ENCODE assay signal across 18 cellular contexts in genomic region chr4:4918067-4918466, GRCh38. TPM values are rescaled to one million over a fixed set of nuclear protein-coding genes. Genes with fewer than 3 reads are reported as not detected.
DNase-seq lines count a peak whose midpoint lies in the region; ATAC-seq and TF ChIP-seq lines count a peak whose summit lies in the region.
"Had no signal": no experiment of that assay in that cellular context is flagged by ENCODE, and none has a peak within 500 bp of the region (broad histone marks: within the 10 kb centered on the region; RNA-seq: fewer than 3 reads in every experiment).

No MANE protein-coding gene starts in this region.

- H3K27me3 Mint-ChIP-seq in endodermal cell (ENCODE audit: insufficient read depth): peaks cover 50% of the 10 kb centered on the region

- CTCF ChIA-PET in HEK293 (lab: Yijun Ruan, JAX): no interaction called here

- no peak overlapping the region for H3K27ac Mint-ChIP-seq in endodermal cell
- H3K27ac Mint-ChIP-seq: B cell; CD4-positive, alpha-beta T cell; CD8-positive, alpha-beta T cell had no signal

- WGBS in endodermal cell (ENCODE audit: insufficient coverage in 1 of 2, insufficient read length in 1 of 2), 2 experiments: 74 to 81% methylated on average over 2 of the region's 2 CpGs

- TF ChIP-seq CTCF in HEK293 (tag by site-specific recombination; IDR thresholded peaks at IDR 0.05) (no peak), endodermal cell (conservative IDR thresholded peaks at IDR 0.05) (no peak)

- H3K4me3 Mint-ChIP-seq in endodermal cell: no peak overlapping the region
- H3K4me3 Mint-ChIP-seq: B cell; CD4-positive, alpha-beta T cell; CD8-positive, alpha-beta T cell had no signal

- peak; percentile 38 for DNase-seq in DMS 273 (lab: John Stamatoyannopoulos, UW; ENCODE audit: unreplicated experiment)
- DNase-seq in DMS 273 treated with DMSO at 0.1 percent for 48 hours (lab: John Stamatoyannopoulos, UW): no peak
- peak; percentile 10 for DNase-seq in endodermal cell
- DNase-seq in NOMO-1 (lab: John Stamatoyannopoulos, UW; ENCODE audit: unreplicated experiment in 2 of 2): no peak
- DNase-seq: AML-193; Caco-2; Calu3; CD4-positive, alpha-beta T cell; CD8-positive, alpha-beta T cell; DMS79 treated with DMSO at 0.1 percent for 48 hours; GF-D8 had no signal

- no peaks in the 10 kb centered on the region for H3K4me1 ChIP-seq in HEK293 (ENCODE audit: control insufficient read depth, insufficient read depth, low read length)
- H3K4me1 ChIP-seq in endodermal cell (ENCODE audit: control insufficient read depth, insufficient read depth, low read length): no peaks in the 10 kb centered on the region
- H3K4me1 ChIP-seq: A549, Caco-2 had no signal

- H3K4me3 ChIP-seq in HEK293 (ENCODE audit: low read depth, low read length) (no peak overlapping the region), endodermal cell (ENCODE audit: low read length) (no peak overlapping the region)
- H3K4me3 ChIP-seq: A549; BLaER1 treated with 17β-estradiol and CSF1 and Interleukin-3, amounts not matched to agents 10 nM and 100 nM had no signal

- no peaks in the 10 kb centered on the region for H3K36me3 ChIP-seq in HEK293 (ENCODE audit: control insufficient read depth in 2 of 2, insufficient read depth in 1 of 2, low read length in 2 of 2)
- H3K36me3 ChIP-seq in endodermal cell (ENCODE audit: control insufficient read depth, insufficient read depth, low read length): no peaks in the 10 kb centered on the region
- H3K36me3 ChIP-seq: BLaER1 treated with 17β-estradiol and CSF1 and Interleukin-3, amounts not matched to agents 10 nM and 100 nM had no signal

- H3K27ac ChIP-seq in HEK293 (ENCODE audit: extremely low read depth, low read depth, low read length) (no peak overlapping the region), endodermal cell (ENCODE audit: low read depth, low read length) (no peak overlapping the region)
- H3K27ac ChIP-seq: 22Rv1; A549; BLaER1 treated with 17β-estradiol and CSF1 and Interleukin-3, amounts not matched to agents 10 nM and 100 nM; C4-2B had no signal

- H3K36me3 Mint-ChIP-seq in endodermal cell (ENCODE audit: low read depth): no peaks in the 10 kb centered on the region
- H3K36me3 Mint-ChIP-seq: CD8-positive, alpha-beta T cell had no signal

- no peaks in the 10 kb centered on the region for H3K9me3 Mint-ChIP-seq in endodermal cell
- H3K9me3 Mint-ChIP-seq: CD4-positive, alpha-beta T cell; CD8-positive, alpha-beta T cell had no signal

- H3K9ac ChIP-seq in endodermal cell (ENCODE audit: extremely low read depth, low read length, poor library complexity, severe bottlenecking): no peak overlapping the region
- H3K9ac ChIP-seq: BLaER1 treated with 17β-estradiol and CSF1 and Interleukin-3, amounts not matched to agents 10 nM and 100 nM had no signal

- H3K27me3 ChIP-seq in endodermal cell (ENCODE audit: control insufficient read depth, insufficient read depth, low read length, poor library complexity, severe bottlenecking): peaks cover 30% of the 10 kb centered on the region
- H3K27me3 ChIP-seq: BLaER1 treated with 17β-estradiol and CSF1 and Interleukin-3, amounts not matched to agents 10 nM and 100 nM had no signal

- H3K9me3 ChIP-seq in HEK293 (ENCODE audit: control insufficient read depth, insufficient read depth, low read depth, low read length): no peaks in the 10 kb centered on the region
- H3K9me3 ChIP-seq in endodermal cell (ENCODE audit: control insufficient read depth, low read length): peaks cover 3% of the 10 kb centered on the region
- H3K9me3 ChIP-seq: A549, Caco-2 had no signal

- POLR2A ChIA-PET in HEK293 (lab: Yijun Ruan, JAX): no interaction called here

- ATAC-seq in GM18861 (IDR thresholded peaks at IDR 0.05; ENCODE audit: unreplicated experiment): no peak
- ATAC-seq: A549; CD8-positive, alpha-beta T cell had no signal

- no peaks in the 10 kb centered on the region for H3K4me1 Mint-ChIP-seq in endodermal cell

TF ChIP-seq in HEK293, 187 proteins besides CTCF, POLR2A, EP300 and RAD21:
- TF ChIP-seq ZNF621 (tag by site-specific recombination; IDR thresholded peaks at IDR 0.05) (no peak), GLIS1 (tag by site-specific recombination; IDR thresholded peaks at IDR 0.05) (peak; percentile 36), ZNF768 (tag by site-specific recombination; IDR thresholded peaks at IDR 0.05) (no peak)

RNA-seq across cellular contexts. Expression of gene MSX1, which starts 58.6 kb away (rescaled TPM):
- 1 to 10 TPM in 1 of 2 donors, under 1 TPM in 1; 0.46 to 1.3 TPM for total RNA-seq in endodermal cell
- polyA plus RNA-seq in endodermal cell (2013, experiment 1 of 2): 60.2 TPM
- 43.4 TPM for polyA plus RNA-seq in endodermal cell (2013, experiment 2 of 2)
- total RNA-seq: B cell; CD4-positive, alpha-beta T cell; CD8-positive, alpha-beta T cell had no signal

Comparison
In these comparisons a context has a peak if more than half of its experiments do, and no peak if none do; other contexts are left out.
1. DNase-seq: peak in DMS 273 (single experiment) and endodermal cell (single experiment); none in DMS 273 treated with DMSO at 0.1 percent for 48 hours (single experiment) and NOMO-1 (0 of 2).